9 cellular contexts compared by ENCODE assay signal in the genomic region with DNA sequence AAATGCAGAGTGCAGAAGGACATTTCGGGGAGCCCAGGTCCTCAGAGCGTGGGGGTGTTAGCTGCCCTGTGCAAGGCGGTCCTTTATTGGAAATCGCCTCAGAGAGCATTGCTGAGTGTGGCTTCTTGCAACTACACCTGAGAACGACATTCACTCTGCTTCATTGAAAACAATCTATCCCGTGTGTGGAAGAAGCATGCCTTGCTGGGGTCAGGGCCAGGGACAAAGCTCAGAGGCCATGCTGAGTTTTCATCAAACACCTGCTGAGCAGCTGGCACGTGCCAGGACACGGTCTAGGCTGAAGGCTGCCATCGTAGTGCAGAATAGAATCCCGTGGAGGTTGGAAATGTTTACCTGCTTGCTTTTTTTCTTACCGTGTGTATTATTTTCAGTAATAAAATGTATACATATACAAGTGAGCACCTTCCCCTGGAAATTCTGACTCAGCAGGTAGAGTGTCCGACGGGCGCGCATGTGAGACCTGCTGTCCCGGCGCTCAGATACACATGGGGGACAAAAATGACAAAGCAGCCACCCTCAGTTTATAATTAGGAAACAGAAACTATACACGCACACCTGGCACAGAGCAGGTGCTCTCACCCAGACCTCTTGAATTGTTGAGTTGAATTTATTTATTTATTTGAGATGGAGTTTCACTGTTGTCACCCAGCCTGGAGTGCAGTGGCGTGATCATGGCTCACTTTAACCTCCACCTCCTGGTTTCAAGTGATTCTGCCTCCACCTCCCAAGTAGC.
DNase-seq lines count a peak whose midpoint lies in the region; ATAC-seq and TF ChIP-seq lines count a peak whose summit lies in the region.
"Had no signal": no experiment of that assay in that cellular context is flagged by ENCODE, and none has a peak within 500 bp of the region (broad histone marks: within the 10 kb centered on the region; RNA-seq: fewer than 3 reads in every experiment).

No MANE protein-coding gene starts in this region.

- 91 to 95% (median 93%) methylated on average over 19 of the region's 19 CpGs for WGBS in adrenal gland, 4 donors
- WGBS in GM23248 (ENCODE audit: low coverage in 1 of 2, low lambda C conversion rate in 2 of 2, missing lambda C conversion rate in 2 of 2), 2 experiments = 95 to 97% methylated on average over 19 of the region's 19 CpGs

- H3K36me3 Mint-ChIP-seq in immature natural killer cell = peaks cover 0 to 14% (median 4%) of the 10 kb centered on the region in 3 donors

- no peaks in the 10 kb centered on the region for H3K9me3 ChIP-seq in adrenal gland (replicated peaks in 1 of 3)
- no peaks in the 10 kb centered on the region for H3K9me3 ChIP-seq in GM23248 (ENCODE audit: low read depth)
- no peaks in the 10 kb centered on the region for H3K9me3 ChIP-seq in uterus

- no peak overlapping the region for H2AFZ ChIP-seq in GM23248

- H3F3A ChIP-seq in GM23248 (ENCODE audit: insufficient read depth) = no peaks in the 10 kb centered on the region

- peaks cover 67 to 87% of the 10 kb centered on the region in 2 donors for H3K4me1 Mint-ChIP-seq in immature natural killer cell

- H3K9me3 Mint-ChIP-seq in immature natural killer cell = peaks cover 0 to 2% (median 0%) of the 10 kb centered on the region in 6 donors

- no peaks in the 10 kb centered on the region for H4K20me1 ChIP-seq in GM23248 (ENCODE audit: insufficient read depth)

- peak; percentile 24 for ATAC-seq in GM18861 (IDR thresholded peaks at IDR 0.05; ENCODE audit: unreplicated experiment)
- peak; percentile 30 for ATAC-seq in GM21786 (IDR thresholded peaks at IDR 0.05; ENCODE audit: unreplicated experiment)
- peak; percentile 22 for ATAC-seq in HG03571 (IDR thresholded peaks at IDR 0.05; ENCODE audit: unreplicated experiment)

- H3K36me3 ChIP-seq in adrenal gland (replicated peaks in 1 of 2) = no peaks in the 10 kb centered on the region
- H3K36me3 ChIP-seq in GM23248 (ENCODE audit: low read depth) = no peaks in the 10 kb centered on the region
- H3K36me3 ChIP-seq in uterus = no peaks in the 10 kb centered on the region

- in situ Hi-C loops in GM23248 (cut with MboI) = no loop called here

- no peak for TF ChIP-seq CTCF in adrenal gland (IDR thresholded peaks at IDR 0.05)
- no peak for TF ChIP-seq CTCF in uterus (IDR thresholded peaks at IDR 0.05)

- peaks cover 2 to 6% (median 3%) of the 10 kb centered on the region in 3 donors for H3K27me3 Mint-ChIP-seq in immature natural killer cell (ENCODE audit: low read depth in 3 of 3)

- no peak for TF ChIP-seq POLR2A in adrenal gland (IDR thresholded peaks at IDR 0.05)
- no peak for TF ChIP-seq POLR2A in uterus (IDR thresholded peaks at IDR 0.05)

- no peak overlapping the region for H3K9ac ChIP-seq in GM23248

- H3K4me3 ChIP-seq in adrenal gland (no peak overlapping the region), GM23248 (no peak overlapping the region), uterus (no peak overlapping the region)

- peak overlapping the region; percentile 76 to 94 (median 78) for H3K4me3 Mint-ChIP-seq in immature natural killer cell

- H3K4me1 ChIP-seq in adrenal gland (replicated peaks in 1 of 2) (no peaks in the 10 kb centered on the region), GM23248 (ENCODE audit: insufficient read depth) (no peaks in the 10 kb centered on the region), uterus (no peaks in the 10 kb centered on the region)

- H3K27ac Mint-ChIP-seq in immature natural killer cell = peak overlapping the region; percentile 40 to 94 (median 90)

- no peak overlapping the region for H3K4me2 ChIP-seq in GM23248 (ENCODE audit: unreplicated experiment)

- DNase-seq in immature natural killer cell (no peak), adrenal gland (no peak), GM23248 (no peak), uterus (no peak), mucosa of gallbladder (ENCODE audit: low spot score) (no peak)
- DNase-seq: NK-92 treated with Interleukin-12 subunit alpha and Interleukin-12 subunit beta, amount 100 ng/mL, for 24 hours had no signal

- H3K27me3 ChIP-seq in adrenal gland = no peaks in the 10 kb centered on the region
- H3K27me3 ChIP-seq in GM23248 (replicated peaks; ENCODE audit: insufficient read depth) = no peaks in the 10 kb centered on the region
- no peaks in the 10 kb centered on the region for H3K27me3 ChIP-seq in uterus

- H3K79me2 ChIP-seq in GM23248 (ENCODE audit: insufficient read depth) = no peaks in the 10 kb centered on the region

- no peak overlapping the region for H3K27ac ChIP-seq in adrenal gland
- no peak overlapping the region for H3K27ac ChIP-seq in GM23248
- H3K27ac ChIP-seq in uterus = no peak overlapping the region

- intact Hi-C loops in adrenal gland (cut with DNase I) = no loop called here
- intact Hi-C loops in uterus (cut with DNase I; ENCODE audit: low total_unique reads) = no loop called here

- no peaks in the 10 kb centered on the region for H3K9me2 ChIP-seq in GM23248 (ENCODE audit: insufficient read depth)
